ENCODE assay signal across 8 cellular contexts in genomic region chr22:37468201-37468695, GRCh38. TPM values are rescaled to one million over a fixed set of nuclear protein-coding genes. Genes with fewer than 3 reads are reported as not detected.
DNase-seq lines count a peak whose midpoint lies in the region; ATAC-seq and TF ChIP-seq lines count a peak whose summit lies in the region.
"Not testable (repeated sequence)": the region's sequence is repeated elsewhere in the genome, so short reads cannot be mapped to it uniquely, and the experiment has no call there.
"Had no signal": no experiment of that assay in that cellular context is flagged by ENCODE, and none has a peak within 500 bp of the region (broad histone marks: within the 10 kb centered on the region; RNA-seq: fewer than 3 reads in every experiment).

No MANE protein-coding gene starts in this region.

- H4K20me1 ChIP-seq in osteoblast (ENCODE audit: insufficient read depth, low read length) = not testable (repeated sequence)

- peak overlapping the region; percentile 70 for H3K27ac Mint-ChIP-seq in activated T-helper 17 cell treated with anti-CD3 and anti-CD28 coated beads, Interleukin-2, amount 50 U/mL, for 72 hours
- peak overlapping the region; percentile 64 for H3K27ac Mint-ChIP-seq in glutamatergic neuron (ENCODE audit: unreplicated experiment)
- peak overlapping the region; percentile 25 to 92 (median 38) for H3K27ac Mint-ChIP-seq in naive B cell

- not testable (repeated sequence) for H3K9me3 ChIP-seq in WERI-Rb-1 (ENCODE audit: severe bottlenecking); osteoblast (ENCODE audit: low read depth, low read length)

- H3K4me1 Mint-ChIP-seq in activated T-helper 17 cell treated with anti-CD3 and anti-CD28 coated beads, Interleukin-2, amount 50 U/mL, for 72 hours = peaks cover 13% of the 10 kb centered on the region
- H3K4me1 Mint-ChIP-seq in glutamatergic neuron (ENCODE audit: low read depth, unreplicated experiment) = peaks cover 22% of the 10 kb centered on the region
- H3K4me1 Mint-ChIP-seq in naive B cell = peaks cover 28 to 38% (median 31%) of the 10 kb centered on the region in 3 donors

- H3K27ac ChIP-seq in WERI-Rb-1 = peak overlapping the region; percentile 81
- H3K27ac ChIP-seq in osteoblast (ENCODE audit: low read depth, low read length) = not testable (repeated sequence)

- H3K4me3 Mint-ChIP-seq in activated T-helper 17 cell treated with anti-CD3 and anti-CD28 coated beads, Interleukin-2, amount 50 U/mL, for 72 hours; glutamatergic neuron (ENCODE audit: unreplicated experiment): not testable (repeated sequence)
- peak overlapping the region in 1 of 8 donors; percentile 57 for H3K4me3 Mint-ChIP-seq in naive B cell

- not testable (repeated sequence) for DNase-seq in WERI-Rb-1, glutamatergic neuron, naive B cell
- DNase-seq in osteoblast (ENCODE audit: insufficient read length, low spot score, missing footprints) = peak; percentile 51

- not testable (repeated sequence) for H3K4me2 ChIP-seq in osteoblast (ENCODE audit: insufficient read depth, low read length)

- not testable (repeated sequence) for H3K4me3 ChIP-seq in WERI-Rb-1 (ENCODE audit: low read depth, low read length); osteoblast (ENCODE audit: insufficient read depth, low read length)

- not testable (repeated sequence) for ATAC-seq in activated T-helper 17 cell treated with anti-CD3 and anti-CD28 coated beads, Interleukin-2, amount 50 U/mL, for 72 hours (replicated peaks)
- ATAC-seq in naive B cell (ENCODE audit: low read depth in 2 of 2) = peak in 1 of 2 donors; percentile 52

- peaks cover 65% of the 10 kb centered on the region for H3K36me3 ChIP-seq in WERI-Rb-1
- H3K36me3 ChIP-seq in osteoblast (ENCODE audit: insufficient read depth, low read length) = not testable (repeated sequence)

- not testable (repeated sequence) for H3K9me3 Mint-ChIP-seq in activated T-helper 17 cell treated with anti-CD3 and anti-CD28 coated beads, Interleukin-2, amount 50 U/mL, for 72 hours; glutamatergic neuron (ENCODE audit: unreplicated experiment); naive B cell

- not testable (repeated sequence) for TF ChIP-seq CTCF in WERI-Rb-1 (IDR thresholded peaks at IDR 0.05; ENCODE audit: low read depth, low read length); glutamatergic neuron (IDR thresholded peaks at IDR 0.05; ENCODE audit: partially characterized antibody, unreplicated experiment); osteoblast (IDR thresholded peaks at IDR 0.05; ENCODE audit: extremely low read depth, low read depth, low read length)

- H3K36me3 Mint-ChIP-seq in activated T-helper 17 cell treated with anti-CD3 and anti-CD28 coated beads, Interleukin-2, amount 50 U/mL, for 72 hours (ENCODE audit: low read depth) = peaks cover 92% of the 10 kb centered on the region
- H3K36me3 Mint-ChIP-seq in glutamatergic neuron (ENCODE audit: unreplicated experiment) = not testable (repeated sequence)
- peaks cover 21 to 42% of the 10 kb centered on the region in 2 donors for H3K36me3 Mint-ChIP-seq in naive B cell

- H2AFZ ChIP-seq in osteoblast (ENCODE audit: low read length) = not testable (repeated sequence)

- not testable (repeated sequence) for H3K4me1 ChIP-seq in osteoblast (ENCODE audit: insufficient read depth, low read length)

- not testable (repeated sequence) for H3K27me3 Mint-ChIP-seq in activated T-helper 17 cell treated with anti-CD3 and anti-CD28 coated beads, Interleukin-2, amount 50 U/mL, for 72 hours; glutamatergic neuron (ENCODE audit: unreplicated experiment); naive B cell

- H3K79me2 ChIP-seq in osteoblast (ENCODE audit: insufficient read depth, low read length) = not testable (repeated sequence)

- not testable (repeated sequence) for H3K27me3 ChIP-seq in WERI-Rb-1 (ENCODE audit: insufficient read depth, low read depth, severe bottlenecking)
- peaks cover 59% of the 10 kb centered on the region for H3K27me3 ChIP-seq in osteoblast (ENCODE audit: insufficient read depth, low read length)

RNA-seq across cellular contexts. Expression of gene MFNG, which starts 17.9 kb away (rescaled TPM):
- 100 to 1,000 TPM; 170 to 245 TPM for total RNA-seq in activated T-helper 17 cell treated with anti-CD3 and anti-CD28 coated beads, Interleukin-2, amount 50 U/mL, for 72 hours
- 61.1 TPM for total RNA-seq in glutamatergic neuron (ENCODE audit: unreplicated experiment)
- 100 to 1,000 TPM; 145 to 298 (median 186) TPM for polyA plus RNA-seq in naive B cell (ENCODE audit: low read depth in 6 of 6)
- total RNA-seq in osteoblast = 0.29 and 0.72 TPM in 2 replicates
- total RNA-seq: A673, GM23248 had no signal
- polyA plus RNA-seq: GM23248 had no signal

RNA-seq across cellular contexts. Expression of gene ELFN2, which starts 41.0 kb away (rescaled TPM):
- total RNA-seq in activated T-helper 17 cell treated with anti-CD3 and anti-CD28 coated beads, Interleukin-2, amount 50 U/mL, for 72 hours = 1 to 10 TPM in 1 of 2 donors, under 1 TPM in 1; 0.24 to 2.2 TPM
- total RNA-seq in glutamatergic neuron (ENCODE audit: unreplicated experiment) (7.3 TPM), osteoblast (under 0.01 and 0.29 TPM in 2 replicates)
- polyA plus RNA-seq in naive B cell (ENCODE audit: low read depth in 6 of 6) = not detected
- total RNA-seq: A673 had no signal
- polyA plus RNA-seq: CD4-positive, CD25-positive, alpha-beta regulatory T cell had no signal

RNA-seq across cellular contexts. Expression of gene CARD10, which starts 51.0 kb away (rescaled TPM):
- under 1 TPM in 1 of 2 donors, not detected in 1; 0.09 TPM for total RNA-seq in activated T-helper 17 cell treated with anti-CD3 and anti-CD28 coated beads, Interleukin-2, amount 50 U/mL, for 72 hours
- total RNA-seq in glutamatergic neuron (ENCODE audit: unreplicated experiment) (2.7 TPM), osteoblast (11.9 and 12.7 TPM in 2 replicates)
- not detected for polyA plus RNA-seq in naive B cell (ENCODE audit: low read depth in 6 of 6)
- total RNA-seq: CD4-positive, CD25-positive, alpha-beta regulatory T cell had no signal
- polyA plus RNA-seq: CD4-positive, CD25-positive, alpha-beta regulatory T cell had no signal

Comparison
In these comparisons a context has a peak if more than half of its experiments do, and no peak if none do; other contexts are left out.
1. RNA of gene MFNG, which starts 17.9 kb away (total RNA-seq): 170 to 245 TPM in activated T-helper 17 cell treated with anti-CD3 and anti-CD28 coated beads, Interleukin-2, amount 50 U/mL, for 72 hours and 61.1 TPM in glutamatergic neuron (single experiment); 0.29 to 0.72 TPM in osteoblast; every median in the first group is over 10 times any median in the second.
2. Peak in every context shown above with its lines, with median percentiles within 50 percentile points of each other: H3K27ac Mint-ChIP-seq.